ENCODE assay signal across 1 cellular context in the genomic region with DNA sequence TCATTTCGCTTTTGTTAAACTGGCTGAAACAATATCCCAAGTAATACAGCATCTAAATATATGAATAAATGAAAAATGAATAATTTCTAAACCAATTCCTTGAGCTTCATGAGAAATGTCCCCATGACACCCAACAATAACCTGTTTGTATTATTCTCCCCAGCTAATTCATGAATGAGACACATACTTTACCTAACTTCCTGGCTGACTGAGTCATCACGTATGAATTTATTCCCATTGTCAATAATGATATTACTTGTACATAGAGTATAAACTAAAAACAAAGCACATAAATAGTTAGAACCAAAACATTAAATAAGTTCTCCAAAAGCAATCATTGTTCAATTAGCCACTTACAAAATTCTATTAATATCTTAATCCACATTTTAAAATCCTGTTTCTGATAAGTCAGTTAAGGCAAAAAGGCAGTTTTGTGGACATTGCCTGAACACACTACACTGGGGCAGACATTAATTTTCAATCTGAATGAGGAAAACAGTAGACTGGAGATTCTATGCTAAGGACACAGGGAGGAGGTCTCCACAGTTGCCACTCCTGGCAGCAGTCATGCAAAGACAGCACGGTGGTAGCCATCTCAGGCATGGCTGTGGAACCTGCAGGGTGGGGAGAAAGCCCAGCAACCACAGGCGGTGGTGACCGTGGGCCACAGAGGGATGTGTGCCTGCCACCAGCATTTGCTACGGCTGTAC.
TF ChIP-seq lines count a peak whose summit lies in the region.

No MANE protein-coding gene starts in this region.

TF ChIP-seq in HepG2, 621 proteins besides CTCF, POLR2A, EP300 and RAD21:
- no peak for TF ChIP-seq ZNF430 (CRISPR knock-in tag; IDR thresholded peaks at IDR 0.05)
- TF ChIP-seq ZFP91 (CRISPR knock-in tag; IDR thresholded peaks at IDR 0.05; ENCODE audit: borderline replicate concordance) = no peak
- TF ChIP-seq FIP1L1 (IDR thresholded peaks at IDR 0.05; ENCODE audit: borderline replicate concordance, insufficient read depth, low read depth, low read length) = no peak
- no peak for TF ChIP-seq IRF9 (CRISPR knock-in tag; IDR thresholded peaks at IDR 0.05; ENCODE audit: borderline replicate concordance)
- no peak for TF ChIP-seq ZBTB42 (CRISPR knock-in tag; IDR thresholded peaks at IDR 0.05)
- TF ChIP-seq ETS1 (CRISPR knock-in tag; IDR thresholded peaks at IDR 0.05) = no peak
- no peak for TF ChIP-seq PHF21A (CRISPR knock-in tag; IDR thresholded peaks at IDR 0.05)
- no peak for TF ChIP-seq ZNF678 (CRISPR knock-in tag; IDR thresholded peaks at IDR 0.05)
